In genomic region chr12:50415899-50416479, GRCh38 we compare ENCODE assay signal across 15 cellular contexts. TPM values are rescaled to one million over a fixed set of nuclear protein-coding genes. Genes with fewer than 3 reads are reported as not detected.
"Had no signal": no experiment of that assay in that cellular context is flagged by ENCODE, and none has a peak within 500 bp of the region (broad histone marks: within the 10 kb centered on the region; RNA-seq: fewer than 3 reads in every experiment).

No MANE protein-coding gene starts in this region.

- DNase-seq: activated CD4-positive, alpha-beta T cell treated with anti-CD3 and anti-CD28 coated beads, Interleukin-2, amount 50 U/mL, for 4 hours; activated naive CD4-positive, alpha-beta T cell; effector memory CD4-positive, alpha-beta T cell; erythroblast; kidney glomerular epithelial cell; right cardiac atrium; transverse colon had no signal

- H3K4me3 Mint-ChIP-seq: neural progenitor cell; stimulated activated memory B cell treated with anti-CD40 and anti-IgM and Interleukin-4, amounts not matched to agents 10 μg/mL and 1 μg/mL and 100 μg/mL, for 72 hours had no signal

- ATAC-seq: right cardiac atrium; SK-N-SH treated with all-trans-retinoic acid at 6 μM for 48 hours; stimulated activated memory B cell treated with anti-CD40 and anti-IgM and Interleukin-4, amounts not matched to agents 10 μg/mL and 1 μg/mL and 100 μg/mL, for 72 hours had no signal

- H3K9me3 ChIP-seq: transverse colon had no signal

- H3K4me1 Mint-ChIP-seq: neural progenitor cell had no signal

- H3K9me3 Mint-ChIP-seq: neural progenitor cell; stimulated activated memory B cell treated with anti-CD40 and anti-IgM and Interleukin-4, amounts not matched to agents 10 μg/mL and 1 μg/mL and 100 μg/mL, for 72 hours had no signal

- H3K27me3 Mint-ChIP-seq: stimulated activated memory B cell treated with anti-CD40 and anti-IgM and Interleukin-4, amounts not matched to agents 10 μg/mL and 1 μg/mL and 100 μg/mL, for 72 hours had no signal

- H3K27ac Mint-ChIP-seq: neural progenitor cell; stimulated activated memory B cell treated with anti-CD40 and anti-IgM and Interleukin-4, amounts not matched to agents 10 μg/mL and 1 μg/mL and 100 μg/mL, for 72 hours had no signal

RNA-seq across cellular contexts. Expression of gene FAM186A, which starts 19.6 kb away (rescaled TPM):
- total RNA-seq: cardiac muscle cell, hepatocyte, liver, right cardiac atrium, smooth muscle cell, subcutaneous adipose tissue, transverse colon had no signal
